In the genomic region with DNA sequence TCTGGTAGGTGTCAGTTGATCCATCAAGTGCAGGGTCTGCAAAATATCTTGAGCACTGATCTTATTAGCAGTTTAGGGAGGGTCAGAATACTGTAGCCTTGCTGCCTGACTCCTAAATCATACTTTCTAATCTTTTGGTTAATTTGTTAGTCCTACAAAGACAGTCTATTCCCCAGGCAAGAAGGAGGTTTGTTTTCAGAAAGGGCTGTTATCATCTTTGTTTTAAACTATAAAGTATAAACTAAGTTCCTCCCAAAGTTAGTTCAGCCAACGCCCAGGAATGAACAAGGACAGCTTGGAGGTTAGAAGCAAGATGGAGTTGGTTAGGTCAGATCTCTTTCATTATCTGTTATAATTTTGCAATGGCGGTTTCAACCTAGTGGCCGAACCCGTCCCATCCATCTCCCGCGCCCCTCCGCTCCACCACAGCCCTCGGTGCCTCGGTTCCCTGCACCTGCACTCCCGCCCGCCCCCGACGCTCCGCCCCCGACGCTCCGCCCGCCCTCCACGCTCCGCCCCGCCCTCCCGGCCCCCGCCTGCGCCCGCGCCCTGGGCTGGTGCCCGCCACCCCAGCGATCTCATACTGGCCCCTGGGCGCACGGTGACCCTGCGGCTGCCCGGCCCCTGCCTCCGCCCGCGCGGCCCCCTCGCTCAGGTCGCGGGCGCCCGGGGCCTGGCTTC, we compare ENCODE assay signal across 1 cellular context.
TF ChIP-seq lines count a peak whose summit lies in the region.

A gene with protein sequence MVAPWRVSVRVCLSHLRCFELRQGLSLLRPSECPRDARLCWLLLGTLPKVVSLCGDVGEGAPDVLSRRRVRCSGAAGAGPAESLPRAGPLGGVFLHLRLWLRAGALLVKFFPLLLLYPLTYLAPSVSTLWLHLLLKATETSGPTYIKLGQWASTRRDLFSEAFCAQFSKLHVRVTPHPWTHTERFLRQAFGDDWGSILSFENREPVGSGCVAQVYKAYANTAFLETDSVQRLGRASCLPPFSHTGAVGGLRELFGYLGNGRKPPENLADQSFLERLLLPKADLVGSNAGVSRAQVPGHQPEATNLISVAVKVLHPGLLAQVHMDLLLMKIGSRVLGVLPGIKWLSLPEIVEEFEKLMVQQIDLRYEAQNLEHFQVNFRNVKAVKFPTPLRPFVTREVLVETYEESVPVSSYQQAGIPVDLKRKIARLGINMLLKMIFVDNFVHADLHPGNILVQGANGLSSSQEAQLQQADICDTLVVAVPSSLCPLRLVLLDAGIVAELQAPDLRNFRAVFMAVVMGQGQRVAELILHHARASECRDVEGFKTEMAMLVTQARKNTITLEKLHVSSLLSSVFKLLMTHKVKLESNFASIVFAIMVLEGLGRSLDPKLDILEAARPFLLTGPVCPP (plus strand): TSS at position 564 of the 681 bp plus-strand sequence. CDS start 386 bp downstream, outside the sequence.

TF ChIP-seq in GM12878, 131 proteins besides CTCF, POLR2A, EP300 and RAD21:
- no peak for TF ChIP-seq KLF5 (IDR thresholded peaks at IDR 0.05; ENCODE audit: partially characterized antibody)
- TF ChIP-seq HDAC6 (IDR thresholded peaks at IDR 0.05; ENCODE audit: unreplicated experiment), result no peak
- TF ChIP-seq EGR1 (IDR thresholded peaks at IDR 0.05; ENCODE audit: borderline replicate concordance in 1 of 2, low read depth in 2 of 2, low read length in 2 of 2), result 0 out of 3 replicates have a peak, but pooled peaks of 1 of the 2 experiments have one; percentile 32
